ENCODE assay signal across 10 cellular contexts in genomic region chr3:170868577-170869239, GRCh38. TPM values are rescaled to one million over a fixed set of nuclear protein-coding genes. Genes with fewer than 3 reads are reported as not detected.
DNase-seq lines count a peak whose midpoint lies in the region; ATAC-seq, FAIRE-seq and TF ChIP-seq lines count a peak whose summit lies in the region.
"Had no signal": no experiment of that assay in that cellular context is flagged by ENCODE, and none has a peak within 500 bp of the region (broad histone marks: within the 10 kb centered on the region; RNA-seq: fewer than 3 reads in every experiment).

No MANE protein-coding gene starts in this region.

- H3K4me3 ChIP-seq in HepG2 (replicated peaks in 1 of 3; ENCODE audit: insufficient read depth in 1 of 3, low read depth in 2 of 3, low read length in 3 of 3), result peak overlapping the region; percentile 68 to 87 (median 84)

- H2AFZ ChIP-seq in HepG2 (ENCODE audit: low read length), result no peak overlapping the region

- WGBS in HepG2 (ENCODE audit: low lambda C conversion rate), result 24% methylated on average over 9 of the region's 9 CpGs

- intact Hi-C loops in HepG2 (cut with micrococcal nuclease; ENCODE audit: unreplicated experiment), result loop anchor here (2.0 to 5.0 kb wide), 2 partner anchors 40 to 441 kb away; partner anchors contain the start of gene EIF5A2

- peak; percentile 19 for DNase-seq in activated naive CD4-positive, alpha-beta T cell treated with Interleukin-2 at 50 U/mL for 16 hours
- DNase-seq in activated naive CD4-positive, alpha-beta T cell (lab: John Stamatoyannopoulos, UW), result no peak
- no peak for DNase-seq in activated naive CD8-positive, alpha-beta T cell treated with anti-CD3 and anti-CD28 coated beads for 36 hours
- no peak for DNase-seq in HepG2 (ENCODE audit: low spot score)
- no peak for DNase-seq in type B pancreatic cell (ENCODE audit: extremely low spot score, unreplicated experiment)
- DNase-seq in HT-29 (ENCODE audit: low spot score), result no peak
- DNase-seq: NCI-H2029 had no signal

- TF ChIP-seq POLR2A in HepG2 (IDR thresholded peaks at IDR 0.05; ENCODE audit: insufficient read depth in 1 of 2, low read depth in 2 of 2, low read length in 2 of 2), result peak in 1 of 2 experiments; percentile 83; a peak in 2 of 4 replicates

- H3K4me1 ChIP-seq in HepG2 (ENCODE audit: insufficient read depth, low read length), result peaks cover 32% of the 10 kb centered on the region

- H3K79me2 ChIP-seq in HepG2 (ENCODE audit: insufficient read depth, low read length), result peaks cover 22% of the 10 kb centered on the region

- no peak for TF ChIP-seq EP300 in HepG2 (IDR thresholded peaks at IDR 0.05; ENCODE audit: low read depth in 2 of 2, low read length in 2 of 2)
- TF ChIP-seq EP300 in HepG2 (CRISPR knock-in tag; IDR thresholded peaks at IDR 0.05; ENCODE audit: borderline replicate concordance), result no peak

- peak overlapping the region; percentile 96 for H3K4me3 Mint-ChIP-seq in activated naive CD8-positive, alpha-beta T cell treated with anti-CD3 and anti-CD28 coated beads for 36 hours
- H3K4me3 Mint-ChIP-seq in type B pancreatic cell, result peak overlapping the region; percentile 98

- H3K27ac ChIP-seq in HepG2 (ENCODE audit: extremely low read length, insufficient read depth, low read length), result peak overlapping the region; percentile 88

- H3K4me1 Mint-ChIP-seq in activated naive CD8-positive, alpha-beta T cell treated with anti-CD3 and anti-CD28 coated beads for 36 hours, result peaks cover 17% of the 10 kb centered on the region
- H3K4me1 Mint-ChIP-seq in type B pancreatic cell (ENCODE audit: unreplicated experiment), result peaks cover 22% of the 10 kb centered on the region

- CTCF ChIA-PET in HepG2 (lab: Yijun Ruan, JAX; ENCODE audit: low intra/inter-chr PET ratio, low total read pairs), result no interaction called here

- H3K36me3 Mint-ChIP-seq in activated naive CD8-positive, alpha-beta T cell treated with anti-CD3 and anti-CD28 coated beads for 36 hours, result peaks cover 47% of the 10 kb centered on the region
- H3K36me3 Mint-ChIP-seq in type B pancreatic cell, result peaks cover 31% of the 10 kb centered on the region

- H3K27ac Mint-ChIP-seq in activated naive CD8-positive, alpha-beta T cell treated with anti-CD3 and anti-CD28 coated beads for 36 hours, result peak overlapping the region; percentile 99
- H3K27ac Mint-ChIP-seq in type B pancreatic cell, result peak overlapping the region; percentile 99

- H3K4me2 ChIP-seq in HepG2 (ENCODE audit: low read depth, low read length), result peak overlapping the region; percentile 94

- BruUV-seq in HepG2 (replicated peaks; lab: Mats Ljungman, UMichigan), result no TSS peak

- no peak for TF ChIP-seq RAD21 in HepG2 (CRISPR knock-in tag; IDR thresholded peaks at IDR 0.05)

- no peak for TF ChIP-seq CTCF in HepG2 (CRISPR knock-in tag; IDR thresholded peaks at IDR 0.05)
- TF ChIP-seq CTCF in type B pancreatic cell (conservative IDR thresholded peaks at IDR 0.05), result no peak

- in situ Hi-C loops in HepG2 (cut with HindIII; ENCODE audit: extremely low pct_ligation_motif_present, low pct_unique_long_range_greater_than_20kb), result no loop called here

- no peaks in the 10 kb centered on the region for H3K27me3 ChIP-seq in HepG2 (ENCODE audit: control insufficient read depth in 1 of 2, insufficient read depth in 2 of 2, low read length in 2 of 2)

- peaks cover 3 to 20% of the 10 kb centered on the region in 2 experiments; a peak in 4 of 5 replicates for H3K36me3 ChIP-seq in HepG2 (replicated peaks in 1 of 2; ENCODE audit: control insufficient read depth in 1 of 2, insufficient read depth in 2 of 2, low read length in 2 of 2)

- no peak for FAIRE-seq in HepG2 (lab: Jason Lieb, UNC)
- FAIRE-seq: G401.6 had no signal

- H3K9me3 Mint-ChIP-seq in activated naive CD8-positive, alpha-beta T cell treated with anti-CD3 and anti-CD28 coated beads for 36 hours, result no peaks in the 10 kb centered on the region
- peaks cover 6% of the 10 kb centered on the region for H3K9me3 Mint-ChIP-seq in type B pancreatic cell

- peak overlapping the region; percentile 96 for H3K9ac ChIP-seq in HepG2 (ENCODE audit: insufficient read depth, low read depth, low read length)

- peaks cover 4% of the 10 kb centered on the region for H3K27me3 Mint-ChIP-seq in activated naive CD8-positive, alpha-beta T cell treated with anti-CD3 and anti-CD28 coated beads for 36 hours
- H3K27me3 Mint-ChIP-seq in type B pancreatic cell, result no peaks in the 10 kb centered on the region

- no peaks in the 10 kb centered on the region for H3K9me3 ChIP-seq in HepG2 (ENCODE audit: low read length)

- POLR2A ChIA-PET in HepG2 (lab: Yijun Ruan, JAX), result interaction anchor here (0.7 to 2.5 kb wide), 6 partner anchors 15 to 443 kb away, joined by 3 to 30 read pairs (median 4); partner anchors contain the start of gene EIF5A2

- ATAC-seq in HepG2 (no peak), GM18870 (IDR thresholded peaks at IDR 0.05; ENCODE audit: unreplicated experiment) (no peak), HG02798 (IDR thresholded peaks at IDR 0.05; ENCODE audit: poor library complexity, unreplicated experiment) (no peak)

- peaks cover 24% of the 10 kb centered on the region for H4K20me1 ChIP-seq in HepG2 (ENCODE audit: insufficient read depth, low read length)

TF ChIP-seq in HepG2, 621 proteins besides CTCF, POLR2A, EP300 and RAD21 (continues in another document):
- no peak for TF ChIP-seq ZNF749 (CRISPR knock-in tag; IDR thresholded peaks at IDR 0.05; ENCODE audit: borderline replicate concordance)
- TF ChIP-seq HHEX (CRISPR knock-in tag; IDR thresholded peaks at IDR 0.05), result no peak
- no peak for TF ChIP-seq NFKBIZ (CRISPR knock-in tag; IDR thresholded peaks at IDR 0.05)
- peak; percentile 10; the same call in 1 of the 2 replicates for TF ChIP-seq KAT8 (CRISPR knock-in tag; IDR thresholded peaks at IDR 0.05)

RNA-seq across cellular contexts. Expression of gene RPL22L1, which starts 1.3 kb away (rescaled TPM):
- total RNA-seq in activated naive CD8-positive, alpha-beta T cell treated with anti-CD3 and anti-CD28 coated beads for 36 hours, result 100 to 1,000 TPM; 376 to 395 TPM
- total RNA-seq in HepG2 (2016; rRNA removed; fragmentation: Illumina TruSeq; extraction: Trizol) (150 and 152 TPM in 2 replicates), type B pancreatic cell (ENCODE audit: low replicate concordance) (55.2 and 78.3 TPM in 2 replicates)
- total RNA-seq in HepG2 (2016; cell fraction: cytosol; rRNA removed; fragmentation: Illumina TruSeq; extraction: Trizol; ENCODE audit: low read depth), result 116 and 134 TPM in 2 replicates
- total RNA-seq in HepG2 (2016; cell fraction: insoluble cytoplasmic fraction; rRNA removed; fragmentation: Illumina TruSeq; extraction: Trizol), result 151 and 154 TPM in 2 replicates
- total RNA-seq in HepG2 (2016; cell fraction: membrane; rRNA removed; fragmentation: Illumina TruSeq; extraction: Trizol), result 153 and 155 TPM in 2 replicates
- 82.3 and 106 TPM in 2 replicates for total RNA-seq in HepG2 (2016; cell fraction: nucleus; rRNA removed; fragmentation: Illumina TruSeq; extraction: Trizol)
- 42.7 and 44.1 TPM in 2 replicates for polyA plus RNA-seq in HepG2 (2011; rRNA removed)
- 23.0 and 50.4 TPM in 2 replicates for polyA plus RNA-seq in HepG2 (2011; cell fraction: cytosol; rRNA removed)
- polyA plus RNA-seq in HepG2 (2011; cell fraction: nucleus; rRNA removed), result 10.1 and 18.0 TPM in 2 replicates
- 109 and 125 TPM in 2 replicates for polyA plus RNA-seq in HepG2 (2012)
- polyA plus RNA-seq in HepG2 (2016; cell fraction: cytosol; fragmentation: Illumina TruSeq; extraction: Trizol; ENCODE audit: low read depth), result 110 and 115 TPM in 2 replicates
- 101 and 141 TPM in 2 replicates for polyA plus RNA-seq in HepG2 (2016; cell fraction: insoluble cytoplasmic fraction; fragmentation: Illumina TruSeq; extraction: Trizol; ENCODE audit: low read depth)
- 105 and 124 TPM in 2 replicates for polyA plus RNA-seq in HepG2 (2016; cell fraction: membrane; fragmentation: Illumina TruSeq; extraction: Trizol; ENCODE audit: low read depth)
- 145 and 173 TPM in 2 replicates for polyA plus RNA-seq in HepG2 (2016; cell fraction: nucleus; fragmentation: Illumina TruSeq; extraction: Trizol; ENCODE audit: insufficient read depth, low read depth)
- 1.2 and 4.4 TPM in 2 replicates for polyA minus RNA-seq in HepG2 (2011; rRNA and poly(A)+ RNA removed; ENCODE audit: low replicate concordance)
- polyA minus RNA-seq in HepG2 (2011; cell fraction: cytosol; rRNA and poly(A)+ RNA removed), result 5.8 and 9.7 TPM in 2 replicates
- polyA minus RNA-seq in HepG2 (2011; cell fraction: nucleus; rRNA and poly(A)+ RNA removed), result 14.3 and 15.4 TPM in 2 replicates
- 18.6 and 36.1 TPM in 2 replicates for total RNA-seq in HT-29 (2014; rRNA removed; shearing (Covaris generic))

RNA-seq across cellular contexts. Expression of gene EIF5A2, which starts 39.7 kb away (rescaled TPM):
- total RNA-seq in activated naive CD8-positive, alpha-beta T cell treated with anti-CD3 and anti-CD28 coated beads for 36 hours, result 10 to 100 TPM in 1 of 2 experiments, 1 to 10 TPM in 1; 9.6 to 11.2 TPM
- total RNA-seq in HepG2 (2016; rRNA removed; fragmentation: Illumina TruSeq; extraction: Trizol) (9.4 and 17.1 TPM in 2 replicates), type B pancreatic cell (ENCODE audit: low replicate concordance) (3.7 and 10.0 TPM in 2 replicates)
- total RNA-seq in HepG2 (2016; cell fraction: cytosol; rRNA removed; fragmentation: Illumina TruSeq; extraction: Trizol; ENCODE audit: low read depth), result 4.8 and 6.7 TPM in 2 replicates
- total RNA-seq in HepG2 (2016; cell fraction: insoluble cytoplasmic fraction; rRNA removed; fragmentation: Illumina TruSeq; extraction: Trizol), result 10.2 and 16.1 TPM in 2 replicates
- total RNA-seq in HepG2 (2016; cell fraction: membrane; rRNA removed; fragmentation: Illumina TruSeq; extraction: Trizol), result 10.1 and 11.5 TPM in 2 replicates
- total RNA-seq in HepG2 (2016; cell fraction: nucleus; rRNA removed; fragmentation: Illumina TruSeq; extraction: Trizol), result 1.7 and 4.2 TPM in 2 replicates
- 3.5 and 4.7 TPM in 2 replicates for polyA plus RNA-seq in HepG2 (2011; rRNA removed)
- polyA plus RNA-seq in HepG2 (2011; cell fraction: cytosol; rRNA removed), result 2.7 and 2.9 TPM in 2 replicates
- 0.97 and 1.3 TPM in 2 replicates for polyA plus RNA-seq in HepG2 (2011; cell fraction: nucleus; rRNA removed)
- 3.9 and 4.9 TPM in 2 replicates for polyA plus RNA-seq in HepG2 (2012)
- polyA plus RNA-seq in HepG2 (2016; cell fraction: cytosol; fragmentation: Illumina TruSeq; extraction: Trizol; ENCODE audit: low read depth), result 6.6 and 7.3 TPM in 2 replicates
- 11.9 and 12.3 TPM in 2 replicates for polyA plus RNA-seq in HepG2 (2016; cell fraction: insoluble cytoplasmic fraction; fragmentation: Illumina TruSeq; extraction: Trizol; ENCODE audit: low read depth)
- 6.7 and 7.0 TPM in 2 replicates for polyA plus RNA-seq in HepG2 (2016; cell fraction: membrane; fragmentation: Illumina TruSeq; extraction: Trizol; ENCODE audit: low read depth)
- polyA plus RNA-seq in HepG2 (2016; cell fraction: nucleus; fragmentation: Illumina TruSeq; extraction: Trizol; ENCODE audit: insufficient read depth, low read depth), result 7.2 and 8.5 TPM in 2 replicates
- polyA minus RNA-seq in HepG2 (2011; rRNA and poly(A)+ RNA removed; ENCODE audit: low replicate concordance), result 4.2 and 9.9 TPM in 2 replicates
- 1.7 and 2.8 TPM in 2 replicates for polyA minus RNA-seq in HepG2 (2011; cell fraction: cytosol; rRNA and poly(A)+ RNA removed)
- 3.9 and 4.7 TPM in 2 replicates for polyA minus RNA-seq in HepG2 (2011; cell fraction: nucleus; rRNA and poly(A)+ RNA removed)
- total RNA-seq in HT-29 (2014; rRNA removed; shearing (Covaris generic)), result 2.8 and 3.9 TPM in 2 replicates
